9 cellular contexts compared by ENCODE assay signal in the genomic region with DNA sequence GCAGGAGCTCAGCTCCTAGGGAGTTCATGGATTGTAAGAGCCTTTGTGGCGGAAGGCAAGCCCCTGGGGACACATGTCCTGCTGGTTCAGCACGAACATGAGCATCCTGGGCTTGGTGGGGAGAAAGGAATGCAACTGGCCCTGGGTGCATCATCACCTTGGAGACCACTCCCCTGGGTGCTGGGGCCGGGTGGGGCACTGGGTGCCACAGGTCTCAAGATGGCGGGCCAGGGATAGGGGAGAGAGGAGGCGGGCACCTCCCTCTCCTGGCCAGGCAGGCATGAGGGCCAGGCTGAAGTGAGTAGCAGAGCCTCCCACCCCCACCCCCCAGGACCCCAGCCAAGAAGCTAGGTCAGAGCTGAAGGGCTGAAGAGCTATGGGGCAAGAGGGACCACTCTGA. TPM values are rescaled to one million over a fixed set of nuclear protein-coding genes. Genes with fewer than 3 reads are reported as not detected.
DNase-seq lines count a peak whose midpoint lies in the region; ATAC-seq, FAIRE-seq and TF ChIP-seq lines count a peak whose summit lies in the region.
"Had no signal": no experiment of that assay in that cellular context is flagged by ENCODE, and none has a peak within 500 bp of the region (broad histone marks: within the 10 kb centered on the region; RNA-seq: fewer than 3 reads in every experiment).

No MANE protein-coding gene starts in this region.

- no peak for TF ChIP-seq RAD21 in GM12878 (IDR thresholded peaks at IDR 0.05; ENCODE audit: insufficient read depth, low read depth, low read length)

- TF ChIP-seq CTCF in GM12878 (IDR thresholded peaks at IDR 0.05 in 2 of 3, conservative IDR thresholded peaks at IDR 0.05 in 1 of 3; ENCODE audit: control insufficient read depth in 2 of 3, extremely low read depth in 1 of 3, insufficient read depth in 1 of 3, low read depth in 3 of 3, low read length in 3 of 3) (no peak), transverse colon (IDR thresholded peaks at IDR 0.05) (no peak)

- no peaks in the 10 kb centered on the region; a peak in 2 of 4 replicates for H3K27me3 ChIP-seq in GM12878 (replicated peaks in 1 of 2; ENCODE audit: control insufficient read depth in 2 of 2, insufficient read depth in 2 of 2, low read length in 1 of 2)
- H3K27me3 ChIP-seq in transverse colon = no peaks in the 10 kb centered on the region

- RAD21 ChIA-PET in GM12878 (lab: Charles Lee; ENCODE audit: unreplicated experiment) = no interaction called here

- POLR2A ChIA-PET in activated CD4-positive, alpha-beta T cell treated with anti-CD3 and anti-CD28 coated beads, Interleukin-2, amount 10 ng/mL, durations not matched to agents 7 days and 5 days (lab: Charles Lee) = no interaction called here
- POLR2A ChIA-PET in GM12878 (lab: Charles Lee) = no interaction called here

- H3K9me3 ChIP-seq in GM12878 (replicated peaks; ENCODE audit: control insufficient read depth, insufficient read depth, low read length) (no peaks in the 10 kb centered on the region), transverse colon (no peaks in the 10 kb centered on the region)

- H3K79me2 ChIP-seq in GM12878 (ENCODE audit: control insufficient read depth, insufficient read depth, low read length) = no peaks in the 10 kb centered on the region

- H4K20me1 ChIP-seq in GM12878 (ENCODE audit: control insufficient read depth, insufficient read depth) = no peaks in the 10 kb centered on the region

- H3K36me3 ChIP-seq in GM12878 (ENCODE audit: control insufficient read depth in 2 of 2, insufficient read depth in 2 of 2, low read length in 1 of 2) (no peaks in the 10 kb centered on the region), transverse colon (no peaks in the 10 kb centered on the region)

- H3K4me3 ChIP-seq in GM12878 (peak overlapping the region; percentile 61; the same call in 1 of the 2 replicates), transverse colon (peak overlapping the region; percentile 41 to 97 (median 80))

- 89% methylated on average over 5 of the region's 5 CpGs for WGBS in GM12878 (ENCODE audit: insufficient coverage, insufficient replicate concordance, low lambda C conversion rate, missing lambda C conversion rate)
- 56% methylated on average over 5 of the region's 5 CpGs; no CpG with 5 or more reads in 1 of the 2 donors for WGBS in transverse colon (ENCODE audit: low coverage in 1 of 2), 2 donors

- TF ChIP-seq POLR2A in GM12878 (IDR thresholded peaks at IDR 0.05; ENCODE audit: low read depth, low read length) (no peak), transverse colon (IDR thresholded peaks at IDR 0.05) (no peak)

- no peaks in the 10 kb centered on the region for H3K36me3 Mint-ChIP-seq in activated CD4-positive, alpha-beta T cell treated with anti-CD3 and anti-CD28 coated beads, Interleukin-2, amount 10 ng/mL, durations not matched to agents 7 days and 5 days (ENCODE audit: low read depth)

- no peaks in the 10 kb centered on the region for H3K9me3 Mint-ChIP-seq in activated CD4-positive, alpha-beta T cell treated with anti-CD3 and anti-CD28 coated beads, Interleukin-2, amount 10 ng/mL, durations not matched to agents 7 days and 5 days

- no peak for FAIRE-seq in GM12878 (lab: Jason Lieb, UNC)

- H3K4me2 ChIP-seq in GM12878 (ENCODE audit: control insufficient read depth, insufficient read depth) = peak overlapping the region; percentile 85

- TF ChIP-seq EP300 in GM12878 (IDR thresholded peaks at IDR 0.05; ENCODE audit: borderline replicate concordance in 1 of 2, control insufficient read depth in 1 of 2, low read depth in 2 of 2, low read length in 2 of 2) (no peak), transverse colon (IDR thresholded peaks at IDR 0.05; ENCODE audit: low read depth) (no peak)

- ATAC-seq in GM12878 (no peak), HG03196 (IDR thresholded peaks at IDR 0.05; ENCODE audit: unreplicated experiment) (no peak)

- peaks cover 18% of the 10 kb centered on the region for H3K4me1 Mint-ChIP-seq in activated CD4-positive, alpha-beta T cell treated with anti-CD3 and anti-CD28 coated beads, Interleukin-2, amount 10 ng/mL, durations not matched to agents 7 days and 5 days

- H3K4me3 Mint-ChIP-seq in activated CD4-positive, alpha-beta T cell treated with anti-CD3 and anti-CD28 coated beads, Interleukin-2, amount 10 ng/mL, durations not matched to agents 7 days and 5 days = peak overlapping the region; percentile 80

- H3K4me1 ChIP-seq in GM12878 (ENCODE audit: control insufficient read depth, insufficient read depth, low read length) (peaks cover 6% of the 10 kb centered on the region; the same call in 1 of the 2 replicates), transverse colon (peaks cover 9 to 41% (median 25%) of the 10 kb centered on the region in 4 donors)

- in situ Hi-C loops in GM12878 (cut with MboI) (no loop called here), transverse colon (cut with MboI; ENCODE audit: low pct_ligation_motif_present in 1 of 4, low pct_unique_long_range_greater_than_20kb in 1 of 4, low sequenced_read_pairs in 3 of 4) (no loop called here)

- intact Hi-C loops in GM12878 (cut with micrococcal nuclease; ENCODE audit: unreplicated experiment) (no loop called here), transverse colon (cut with DNase I; ENCODE audit: low total_unique reads) (no loop called here)

- H3K27ac ChIP-seq in GM12878 (ENCODE audit: control insufficient read depth, insufficient read depth) = no peak overlapping the region
- H3K27ac ChIP-seq in transverse colon = peak overlapping the region; percentile 90 to 97 (median 94)

- CTCF ChIA-PET in activated CD4-positive, alpha-beta T cell treated with anti-CD3 and anti-CD28 coated beads, Interleukin-2, amount 10 ng/mL, durations not matched to agents 7 days and 5 days (lab: Charles Lee) = interaction anchor here (0.6 to 1.4 kb wide), 4 partner anchors 7 to 491 kb away, joined by 3 to 5 read pairs (median 4); a partner anchor contains a TSS
- CTCF ChIA-PET in GM12878 (lab: Yijun Ruan, JAX) = no interaction called here

- DNase-seq in activated CD4-positive, alpha-beta T cell treated with anti-CD3 and anti-CD28 coated beads, Interleukin-2, amount 10 ng/mL, durations not matched to agents 7 days and 5 days = no peak
- no peak for DNase-seq in activated CD4-positive, alpha-beta T cell treated with anti-CD3 and anti-CD28 coated beads for 1 hour
- DNase-seq in GM12878 (ENCODE audit: low read depth, low spot score) (no peak), medulla oblongata (ENCODE audit: extremely low spot score) (peak; percentile 44), transverse colon (no peak), SW480 (ENCODE audit: low spot score) (no peak), SW 1271 (lab: John Stamatoyannopoulos, UW) (no peak)
- DNase-seq: NCI-H2227 treated with DMSO at 0.1 percent for 48 hours had no signal

- H3K27me3 Mint-ChIP-seq in activated CD4-positive, alpha-beta T cell treated with anti-CD3 and anti-CD28 coated beads, Interleukin-2, amount 10 ng/mL, durations not matched to agents 7 days and 5 days = peaks cover 5% of the 10 kb centered on the region

- H3K9ac ChIP-seq in GM12878 (ENCODE audit: control insufficient read depth, insufficient read depth, low read length) = no peak overlapping the region

- no TSS peak for BruUV-seq in GM12878 (replicated peaks; lab: Mats Ljungman, UMichigan)

- no peak overlapping the region; the same call in 1 of the 2 replicates for H2AFZ ChIP-seq in GM12878 (ENCODE audit: control insufficient read depth, low read depth, low read length)

- peak overlapping the region; percentile 19 for H3K27ac Mint-ChIP-seq in activated CD4-positive, alpha-beta T cell treated with anti-CD3 and anti-CD28 coated beads, Interleukin-2, amount 10 ng/mL, durations not matched to agents 7 days and 5 days

- SMC1A ChIA-PET in GM12878 (lab: Charles Lee; ENCODE audit: uncharacterized antibody, unreplicated experiment) = no interaction called here

RNA-seq across cellular contexts. Expression of a gene that starts 0.8 kb away (rescaled TPM):
- 10 to 100 TPM; 21.4 to 27.2 TPM for total RNA-seq in activated CD4-positive, alpha-beta T cell treated with anti-CD3 and anti-CD28 coated beads, Interleukin-2, amount 10 ng/mL, durations not matched to agents 7 days and 5 days
- total RNA-seq in GM12878 (2013; cell fraction: nucleolus; rRNA removed) = 7.2 and 8.2 TPM in 2 replicates
- total RNA-seq in GM12878 (2014; rRNA removed) (10.7 and 11.5 TPM in 2 replicates), GM12878 (2014; rRNA removed; fragmentation: Illumina TruSeq; extraction: Trizol) (4.2 and 4.7 TPM in 2 replicates), GM12878 (2021) (13.3 and 14.5 TPM in 2 replicates), transverse colon (100 to 1,000 TPM in 1 of 4 donors, 10 to 100 TPM in 3; 22.4 to 382 (median 63.6) TPM)
- polyA plus RNA-seq in GM12878 (2011; ENCODE audit: low read depth) = 4.1 TPM
- polyA plus RNA-seq in GM12878 (2011; rRNA removed) (2.7 and 4.2 TPM in 2 replicates), GM12878 (2014; fragmentation: Illumina TruSeq; extraction: Trizol) (1.9 and 4.7 TPM in 2 replicates), GM12878 (2014; fragmentation: Nextera tagmentation; extraction: Ambion mirVana) (under 1 TPM; 0.05 to 0.24 TPM), GM12878 (2014; rRNA removed) (13.4 and 15.3 TPM in 2 replicates), GM12878 (2016; fragmentation: Nextera tagmentation; extraction: Ambion mirVana) (1 to 10 TPM; 3.6 to 4.0 TPM)
- polyA plus RNA-seq in GM12878 (2011; cell fraction: cytosol; rRNA removed) = 6.2 and 6.8 TPM in 2 replicates
- polyA plus RNA-seq in GM12878 (2011; cell fraction: nucleus; rRNA removed) = 21.4 and 24.7 TPM in 2 replicates
- polyA plus RNA-seq in GM12878 (2012) = 6.4 and 9.0 TPM in 2 replicates
- 1.4 and 4.2 TPM in 2 replicates for polyA minus RNA-seq in GM12878 (2011; rRNA and poly(A)+ RNA removed)
- polyA minus RNA-seq in GM12878 (2011; cell fraction: cytosol; rRNA and poly(A)+ RNA removed) = 0.94 and 3.1 TPM in 2 replicates
- polyA minus RNA-seq in GM12878 (2011; cell fraction: nucleus; rRNA and poly(A)+ RNA removed) = 2.2 and 2.5 TPM in 2 replicates

RNA-seq across cellular contexts. Expression of a gene that starts 7.4 kb away (rescaled TPM):
- 10 to 100 TPM; 47.8 to 51.4 TPM for total RNA-seq in activated CD4-positive, alpha-beta T cell treated with anti-CD3 and anti-CD28 coated beads, Interleukin-2, amount 10 ng/mL, durations not matched to agents 7 days and 5 days
- total RNA-seq in GM12878 (2013; cell fraction: nucleolus; rRNA removed) = 29.6 and 35.3 TPM in 2 replicates
- total RNA-seq in GM12878 (2014; rRNA removed) (59.9 and 62.4 TPM in 2 replicates), GM12878 (2014; rRNA removed; fragmentation: Illumina TruSeq; extraction: Trizol) (28.9 and 30.5 TPM in 2 replicates), GM12878 (2021) (58.3 and 58.8 TPM in 2 replicates), transverse colon (100 to 1,000 TPM in 2 of 4 donors, 10 to 100 TPM in 2; 34.4 to 119 (median 99.7) TPM)
- polyA plus RNA-seq in GM12878 (2011; ENCODE audit: low read depth) = 35.7 TPM
- polyA plus RNA-seq in GM12878 (2011; rRNA removed) (45.4 and 76.5 TPM in 2 replicates), GM12878 (2014; fragmentation: Illumina TruSeq; extraction: Trizol) (35.9 and 51.1 TPM in 2 replicates), GM12878 (2014; fragmentation: Nextera tagmentation; extraction: Ambion mirVana) (10 to 100 TPM in 1 of 2 experiments, 1 to 10 TPM in 1; 7.8 to 14.2 TPM), GM12878 (2014; rRNA removed) (73.0 and 80.4 TPM in 2 replicates), GM12878 (2016; fragmentation: Nextera tagmentation; extraction: Ambion mirVana) (10 to 100 TPM; 47.2 to 50.9 TPM)
- 80.0 and 92.8 TPM in 2 replicates for polyA plus RNA-seq in GM12878 (2011; cell fraction: cytosol; rRNA removed)
- 39.8 and 51.9 TPM in 2 replicates for polyA plus RNA-seq in GM12878 (2011; cell fraction: nucleus; rRNA removed)
- polyA plus RNA-seq in GM12878 (2012) = 54.6 and 64.2 TPM in 2 replicates
- polyA minus RNA-seq in GM12878 (2011; rRNA and poly(A)+ RNA removed) = 53.4 and 78.7 TPM in 2 replicates
- polyA minus RNA-seq in GM12878 (2011; cell fraction: cytosol; rRNA and poly(A)+ RNA removed) = 18.1 and 25.1 TPM in 2 replicates
- 12.8 and 21.3 TPM in 2 replicates for polyA minus RNA-seq in GM12878 (2011; cell fraction: nucleus; rRNA and poly(A)+ RNA removed)

RNA-seq across cellular contexts. Expression of a gene that starts 8.4 kb away (rescaled TPM):
- 10 to 100 TPM; 11.5 to 16.7 TPM for total RNA-seq in activated CD4-positive, alpha-beta T cell treated with anti-CD3 and anti-CD28 coated beads, Interleukin-2, amount 10 ng/mL, durations not matched to agents 7 days and 5 days
- total RNA-seq in GM12878 (2013; cell fraction: nucleolus; rRNA removed) = 2.9 TPM in 2 replicates
- total RNA-seq in GM12878 (2014; rRNA removed) (12.2 and 13.1 TPM in 2 replicates), GM12878 (2014; rRNA removed; fragmentation: Illumina TruSeq; extraction: Trizol) (5.0 and 5.9 TPM in 2 replicates), GM12878 (2021) (9.3 and 12.2 TPM in 2 replicates), transverse colon (10 to 100 TPM in 2 of 4 donors, 1 to 10 TPM in 2; 2.0 to 11.3 (median 7.7) TPM)
- polyA plus RNA-seq in GM12878 (2011; ENCODE audit: low read depth) = 4.0 TPM
- polyA plus RNA-seq in GM12878 (2011; rRNA removed) (4.9 and 6.5 TPM in 2 replicates), GM12878 (2014; fragmentation: Illumina TruSeq; extraction: Trizol) (2.4 and 5.6 TPM in 2 replicates), GM12878 (2014; fragmentation: Nextera tagmentation; extraction: Ambion mirVana) (1 to 10 TPM; 1.2 to 2.2 TPM), GM12878 (2014; rRNA removed) (12.6 and 12.9 TPM in 2 replicates), GM12878 (2016; fragmentation: Nextera tagmentation; extraction: Ambion mirVana) (10 to 100 TPM; 22.4 to 27.0 TPM)
- polyA plus RNA-seq in GM12878 (2011; cell fraction: cytosol; rRNA removed) = 14.2 and 22.6 TPM in 2 replicates
- 6.8 and 7.8 TPM in 2 replicates for polyA plus RNA-seq in GM12878 (2011; cell fraction: nucleus; rRNA removed)
- polyA plus RNA-seq in GM12878 (2012) = 7.6 and 8.2 TPM in 2 replicates
- polyA minus RNA-seq in GM12878 (2011; rRNA and poly(A)+ RNA removed) = 2.6 and 6.4 TPM in 2 replicates
- polyA minus RNA-seq in GM12878 (2011; cell fraction: cytosol; rRNA and poly(A)+ RNA removed) = 2.9 and 3.9 TPM in 2 replicates
- polyA minus RNA-seq in GM12878 (2011; cell fraction: nucleus; rRNA and poly(A)+ RNA removed) = 0.86 and 1.6 TPM in 2 replicates

RNA-seq across cellular contexts. Expression of a gene that starts 11.3 kb away (rescaled TPM):
- total RNA-seq in activated CD4-positive, alpha-beta T cell treated with anti-CD3 and anti-CD28 coated beads, Interleukin-2, amount 10 ng/mL, durations not matched to agents 7 days and 5 days = not detected
- total RNA-seq in GM12878 (2013; cell fraction: nucleolus; rRNA removed) = not detected in 2 replicates
- total RNA-seq in GM12878 (2014; rRNA removed) (not detected in 2 replicates), GM12878 (2014; rRNA removed; fragmentation: Illumina TruSeq; extraction: Trizol) (not detected in 2 replicates), GM12878 (2021) (not detected in 2 replicates), transverse colon (not detected)
- not detected for polyA plus RNA-seq in GM12878 (2011; ENCODE audit: low read depth)
- polyA plus RNA-seq in GM12878 (2011; rRNA removed) (not detected in 2 replicates), GM12878 (2014; fragmentation: Illumina TruSeq; extraction: Trizol) (not detected in 2 replicates), GM12878 (2014; fragmentation: Nextera tagmentation; extraction: Ambion mirVana) (not detected), GM12878 (2014; rRNA removed) (not detected in 2 replicates), GM12878 (2016; fragmentation: Nextera tagmentation; extraction: Ambion mirVana) (not detected)
- not detected in 2 replicates for polyA plus RNA-seq in GM12878 (2011; cell fraction: cytosol; rRNA removed)
- polyA plus RNA-seq in GM12878 (2011; cell fraction: nucleus; rRNA removed) = 0.07 TPM in 1 of 2 replicates, not detected in the other
- polyA plus RNA-seq in GM12878 (2012) = 0.06 and 0.07 TPM in 2 replicates
- polyA minus RNA-seq in GM12878 (2011; rRNA and poly(A)+ RNA removed) = not detected in 2 replicates
- polyA minus RNA-seq in GM12878 (2011; cell fraction: cytosol; rRNA and poly(A)+ RNA removed) = not detected in 2 replicates
- polyA minus RNA-seq in GM12878 (2011; cell fraction: nucleus; rRNA and poly(A)+ RNA removed) = 0.19 TPM in 1 of 2 replicates, not detected in the other

RNA-seq across cellular contexts. Expression of a gene that starts 16.8 kb away (rescaled TPM):
- total RNA-seq in activated CD4-positive, alpha-beta T cell treated with anti-CD3 and anti-CD28 coated beads, Interleukin-2, amount 10 ng/mL, durations not matched to agents 7 days and 5 days = 10 to 100 TPM; 16.5 to 19.4 TPM
- total RNA-seq in GM12878 (2013; cell fraction: nucleolus; rRNA removed) = 11.6 and 14.6 TPM in 2 replicates
- 28.9 and 35.1 TPM in 2 replicates for total RNA-seq in GM12878 (2014; rRNA removed)
- 19.0 and 22.3 TPM in 2 replicates for total RNA-seq in GM12878 (2014; rRNA removed; fragmentation: Illumina TruSeq; extraction: Trizol)
- total RNA-seq in GM12878 (2021) = 27.4 and 33.5 TPM in 2 replicates
- polyA plus RNA-seq in GM12878 (2011; ENCODE audit: low read depth) = 62.9 TPM
- polyA plus RNA-seq in GM12878 (2011; rRNA removed) = 12.5 and 18.5 TPM in 2 replicates
- 31.5 and 32.0 TPM in 2 replicates for polyA plus RNA-seq in GM12878 (2011; cell fraction: cytosol; rRNA removed)
- 36.7 and 37.0 TPM in 2 replicates for polyA plus RNA-seq in GM12878 (2011; cell fraction: nucleus; rRNA removed)
- polyA plus RNA-seq in GM12878 (2012) = 30.6 and 33.0 TPM in 2 replicates
- polyA plus RNA-seq in GM12878 (2014; fragmentation: Illumina TruSeq; extraction: Trizol) = 6.4 and 18.8 TPM in 2 replicates
- 10 to 100 TPM; 19.8 to 28.2 TPM for polyA plus RNA-seq in GM12878 (2014; fragmentation: Nextera tagmentation; extraction: Ambion mirVana)
- polyA plus RNA-seq in GM12878 (2014; rRNA removed) = 31.3 and 42.2 TPM in 2 replicates
- 10 to 100 TPM; 32.0 to 37.0 TPM for polyA plus RNA-seq in GM12878 (2016; fragmentation: Nextera tagmentation; extraction: Ambion mirVana)
- polyA minus RNA-seq in GM12878 (2011; rRNA and poly(A)+ RNA removed) = 18.5 and 20.4 TPM in 2 replicates
- 7.4 and 9.5 TPM in 2 replicates for polyA minus RNA-seq in GM12878 (2011; cell fraction: cytosol; rRNA and poly(A)+ RNA removed)
- 10.3 and 14.9 TPM in 2 replicates for polyA minus RNA-seq in GM12878 (2011; cell fraction: nucleus; rRNA and poly(A)+ RNA removed)
- total RNA-seq in transverse colon = 100 to 1,000 TPM; 165 to 426 (median 250) TPM
